8 cellular contexts compared by ENCODE assay signal in genomic region chr6:30556964-30557682, GRCh38. TPM values are rescaled to one million over a fixed set of nuclear protein-coding genes. Genes with fewer than 3 reads are reported as not detected.
A peak's percentile ranks its signal among the peaks of the same experiment; 100 is the strongest.
DNase-seq lines count a peak whose midpoint lies in the region; ATAC-seq and TF ChIP-seq lines count a peak whose summit lies in the region.

PRR3 (plus strand) TSS chr6:30557295; CDS start chr6:30557345, 50 bp downstream.

- peak within 1 kb of the TSS; percentile 99 for H3K27ac Mint-ChIP-seq in activated T-helper 1 cell treated with anti-CD3 and anti-CD28 coated beads, Interleukin-12 subunit alpha, Interleukin-12 subunit beta, Interleukin-2, Interleukin-4 antibody, amounts not matched to agents 30 ng/mL and 10 ng/mL and 1 ng/mL, durations not matched to agents 14 hours and 24 hours and 36 hours
- peak within 1 kb of the TSS; percentile 97 to 99 for H3K27ac Mint-ChIP-seq in natural killer cell treated with Interleukin-12 subunit alpha and Interleukin-12 subunit beta and Interleukin-15 and Interleukin-18, amount 100 ng/mL, for 72 hours

- H3K9me3 Mint-ChIP-seq in activated T-helper 1 cell treated with anti-CD3 and anti-CD28 coated beads, Interleukin-12 subunit alpha, Interleukin-12 subunit beta, Interleukin-2, Interleukin-4 antibody, amounts not matched to agents 30 ng/mL and 10 ng/mL and 1 ng/mL, durations not matched to agents 14 hours and 24 hours and 36 hours = no peaks in the 10 kb centered on the region
- H3K9me3 Mint-ChIP-seq in natural killer cell treated with Interleukin-12 subunit alpha and Interleukin-12 subunit beta and Interleukin-15 and Interleukin-18, amount 100 ng/mL, for 72 hours = no peaks in the 10 kb centered on the region

- peaks cover 21% of the 10 kb centered on the region for H3K4me1 ChIP-seq in DOHH2 (ENCODE audit: control insufficient read depth, low read length)
- peaks cover 15% of the 10 kb centered on the region for H3K4me1 ChIP-seq in KMS-11 (ENCODE audit: low read depth, poor library complexity, severe bottlenecking)
- peaks cover 4 to 20% (median 8%) of the 10 kb centered on the region in 4 donors for H3K4me1 ChIP-seq in Peyer's patch
- peaks cover 17 to 36% (median 28%) of the 10 kb centered on the region in 4 donors for H3K4me1 ChIP-seq in stomach

- peaks cover 36% of the 10 kb centered on the region for H3K4me1 Mint-ChIP-seq in activated T-helper 1 cell treated with anti-CD3 and anti-CD28 coated beads, Interleukin-12 subunit alpha, Interleukin-12 subunit beta, Interleukin-2, Interleukin-4 antibody, amounts not matched to agents 30 ng/mL and 10 ng/mL and 1 ng/mL, durations not matched to agents 14 hours and 24 hours and 36 hours (ENCODE audit: low read depth)
- H3K4me1 Mint-ChIP-seq in natural killer cell treated with Interleukin-12 subunit alpha and Interleukin-12 subunit beta and Interleukin-15 and Interleukin-18, amount 100 ng/mL, for 72 hours (ENCODE audit: low read depth in 2 of 2) = peaks cover 34 to 36% of the 10 kb centered on the region in 2 donors

- TF ChIP-seq CTCF in DOHH2 (IDR thresholded peaks at IDR 0.05; ENCODE audit: low read depth, low read length, poor library complexity, severe bottlenecking) (no peak), KMS-11 (conservative IDR thresholded peaks at IDR 0.05; ENCODE audit: low read depth, low read length) (no peak), Peyer's patch (IDR thresholded peaks at IDR 0.05) (no peak), fibroblast of mammary gland (conservative IDR thresholded peaks at IDR 0.05; ENCODE audit: control insufficient read depth, insufficient read depth, low read depth, low read length) (no peak), stomach (IDR thresholded peaks at IDR 0.05) (no peak)

- peaks cover 9% of the 10 kb centered on the region for H3F3A ChIP-seq in DOHH2 (ENCODE audit: control insufficient read depth, insufficient read depth)

- H4K20me1 ChIP-seq in DOHH2 (ENCODE audit: control insufficient read depth, insufficient read depth, low read depth, low read length) = peaks cover 12% of the 10 kb centered on the region; the same call in 1 of the 2 replicates
- H4K20me1 ChIP-seq in KMS-11 (ENCODE audit: insufficient read depth) = no peaks in the 10 kb centered on the region

- peak within 1 kb of the TSS; percentile 98 for H3K4me3 ChIP-seq in DOHH2 (ENCODE audit: low read length)
- no peak within 1 kb of the TSS for H3K4me3 ChIP-seq in KMS-11 (IDR thresholded peaks at IDR 0.05; ENCODE audit: insufficient read depth, low read depth, low read length)
- peak within 1 kb of the TSS; percentile 80 to 96 (median 94) for H3K4me3 ChIP-seq in Peyer's patch
- peak within 1 kb of the TSS; percentile 98 for H3K4me3 ChIP-seq in fibroblast of mammary gland (ENCODE audit: control insufficient read depth, low read depth, low read length)
- H3K4me3 ChIP-seq in stomach = peak within 1 kb of the TSS; percentile 82 to 98 (median 93)

- peak; percentile 48 for ATAC-seq in GM21737 (IDR thresholded peaks at IDR 0.05; ENCODE audit: unreplicated experiment)
- peak; percentile 83 to 88 for ATAC-seq in natural killer cell treated with Interleukin-12 subunit alpha and Interleukin-12 subunit beta and Interleukin-15 and Interleukin-18, amount 100 ng/mL, for 72 hours

- 0 to 1% (median 0%) methylated on average over 38 to 40 of the region's 40 CpGs for WGBS in stomach, 5 donors

- H3K27ac ChIP-seq in DOHH2 (ENCODE audit: low read depth, low read length) (peak within 1 kb of the TSS; percentile 90), KMS-11 (peak within 1 kb of the TSS; percentile 94), Peyer's patch (peak within 1 kb of the TSS; percentile 97 to 99 (median 98)), stomach (peak within 1 kb of the TSS; percentile 97 to 100 (median 98))

- H3K4me3 Mint-ChIP-seq in activated T-helper 1 cell treated with anti-CD3 and anti-CD28 coated beads, Interleukin-12 subunit alpha, Interleukin-12 subunit beta, Interleukin-2, Interleukin-4 antibody, amounts not matched to agents 30 ng/mL and 10 ng/mL and 1 ng/mL, durations not matched to agents 14 hours and 24 hours and 36 hours = peak within 1 kb of the TSS; percentile 96
- H3K4me3 Mint-ChIP-seq in natural killer cell treated with Interleukin-12 subunit alpha and Interleukin-12 subunit beta and Interleukin-15 and Interleukin-18, amount 100 ng/mL, for 72 hours = peak within 1 kb of the TSS; percentile 94

- H3K4me2 ChIP-seq in DOHH2 (ENCODE audit: low read length) (peak within 1 kb of the TSS; percentile 90), KMS-11 (peak within 1 kb of the TSS; percentile 97)

- DNase-seq in Peyer's patch = peak; percentile 76 to 85 (median 80)
- peak; percentile 78 for DNase-seq in activated T-helper 1 cell treated with anti-CD3 and anti-CD28 coated beads, Interleukin-12 subunit alpha, Interleukin-12 subunit beta, Interleukin-2, Interleukin-4 antibody, amounts not matched to agents 30 ng/mL and 10 ng/mL and 1 ng/mL, durations not matched to agents 14 hours and 24 hours and 36 hours (ENCODE audit: low spot score)
- DNase-seq in fibroblast of mammary gland (ENCODE audit: low read depth) = peak; percentile 89
- peak; percentile 89 for DNase-seq in natural killer cell treated with Interleukin-12 subunit alpha and Interleukin-12 subunit beta and Interleukin-15 and Interleukin-18, amount 100 ng/mL, for 72 hours (ENCODE audit: low spot score)
- DNase-seq in stomach = peak; percentile 74

- peak within 1 kb of the TSS; percentile 96 for H2AFZ ChIP-seq in KMS-11 (ENCODE audit: low read depth)

- TF ChIP-seq POLR2A in Peyer's patch (IDR thresholded peaks at IDR 0.05) (peak; percentile 5 to 33), stomach (IDR thresholded peaks at IDR 0.05) (peak in 1 of 4 donors; percentile 39)

- no peaks in the 10 kb centered on the region for H3K27me3 Mint-ChIP-seq in activated T-helper 1 cell treated with anti-CD3 and anti-CD28 coated beads, Interleukin-12 subunit alpha, Interleukin-12 subunit beta, Interleukin-2, Interleukin-4 antibody, amounts not matched to agents 30 ng/mL and 10 ng/mL and 1 ng/mL, durations not matched to agents 14 hours and 24 hours and 36 hours (ENCODE audit: insufficient read depth)
- no peaks in the 10 kb centered on the region for H3K27me3 Mint-ChIP-seq in natural killer cell treated with Interleukin-12 subunit alpha and Interleukin-12 subunit beta and Interleukin-15 and Interleukin-18, amount 100 ng/mL, for 72 hours

- H3K36me3 Mint-ChIP-seq in activated T-helper 1 cell treated with anti-CD3 and anti-CD28 coated beads, Interleukin-12 subunit alpha, Interleukin-12 subunit beta, Interleukin-2, Interleukin-4 antibody, amounts not matched to agents 30 ng/mL and 10 ng/mL and 1 ng/mL, durations not matched to agents 14 hours and 24 hours and 36 hours (ENCODE audit: low read depth) = peaks cover 39% of the 10 kb centered on the region
- peaks cover 23% of the 10 kb centered on the region for H3K36me3 Mint-ChIP-seq in natural killer cell treated with Interleukin-12 subunit alpha and Interleukin-12 subunit beta and Interleukin-15 and Interleukin-18, amount 100 ng/mL, for 72 hours

- H3K9ac ChIP-seq in KMS-11 = peak within 1 kb of the TSS; percentile 92

- intact Hi-C loops in activated T-helper 1 cell treated with anti-CD3 and anti-CD28 coated beads, Interleukin-12 subunit alpha, Interleukin-12 subunit beta, Interleukin-2, Interleukin-4 antibody, amounts not matched to agents 30 ng/mL and 10 ng/mL and 1 ng/mL, durations not matched to agents 14 hours and 24 hours and 36 hours (cut with micrococcal nuclease) = loop anchor here (1.0 to 5.0 kb wide), 12 partner anchors 14 to 601 kb away; partner anchors contain the start of genes ABCF1, ATAT1, HLA-E and MDC1
- intact Hi-C loops in stomach (cut with DNase I; ENCODE audit: low total_unique reads) = no loop called here

- H3K27me3 ChIP-seq in DOHH2 (ENCODE audit: control insufficient read depth, low read length) (no peaks in the 10 kb centered on the region), KMS-11 (ENCODE audit: insufficient read depth, low read depth) (no peaks in the 10 kb centered on the region), Peyer's patch (no peaks in the 10 kb centered on the region), stomach (no peaks in the 10 kb centered on the region)

- H3K9me3 ChIP-seq in DOHH2 (ENCODE audit: control insufficient read depth, insufficient read depth, low read length) (no peaks in the 10 kb centered on the region), Peyer's patch (no peaks in the 10 kb centered on the region), stomach (no peaks in the 10 kb centered on the region)

- H3K9me2 ChIP-seq in DOHH2 (replicated peaks; ENCODE audit: control insufficient read depth, low read length) = no peaks in the 10 kb centered on the region

- H3K79me2 ChIP-seq in DOHH2 (ENCODE audit: control insufficient read depth, low read length) (peaks cover 54% of the 10 kb centered on the region), KMS-11 (ENCODE audit: insufficient read depth, low read depth) (peaks cover 20% of the 10 kb centered on the region)

- no peak for TF ChIP-seq EP300 in stomach (IDR thresholded peaks at IDR 0.05)

- H3K36me3 ChIP-seq in DOHH2 (ENCODE audit: control insufficient read depth, low read length) = peaks cover 76% of the 10 kb centered on the region
- H3K36me3 ChIP-seq in KMS-11 (ENCODE audit: insufficient read depth) = no peaks in the 10 kb centered on the region
- peaks cover 0 to 26% (median 0%) of the 10 kb centered on the region in 3 donors for H3K36me3 ChIP-seq in Peyer's patch
- peaks cover 18 to 38% (median 33%) of the 10 kb centered on the region in 4 donors for H3K36me3 ChIP-seq in stomach

RNA-seq across cellular contexts. Expression of gene PRR3, which starts in this region (rescaled TPM):
- total RNA-seq in Peyer's patch (1 to 10 TPM; 1.7 to 9.0 (median 4.8) TPM), stomach (10 to 100 TPM in 2 of 5 donors, under 1 TPM in 1, not detected in 2; 0.89 to 10.7 (median 10.5) TPM)
- 41.6 and 42.1 TPM in 2 replicates for total RNA-seq in activated T-helper 1 cell treated with anti-CD3 and anti-CD28 coated beads, Interleukin-12 subunit alpha, Interleukin-12 subunit beta, Interleukin-2, Interleukin-4 antibody, amounts not matched to agents 30 ng/mL and 10 ng/mL and 1 ng/mL, durations not matched to agents 14 hours and 24 hours and 36 hours
- 10 to 100 TPM; 13.0 to 23.8 TPM for total RNA-seq in natural killer cell treated with Interleukin-12 subunit alpha and Interleukin-12 subunit beta and Interleukin-15 and Interleukin-18, amount 100 ng/mL, for 72 hours
- polyA plus RNA-seq in stomach = 1 to 10 TPM; 4.1 to 7.1 (median 5.5) TPM
